Comparison of ENCODE assay signal across 8 cellular contexts in genomic region chr12:103441437-103442186, GRCh38. TPM values are rescaled to one million over a fixed set of nuclear protein-coding genes. Genes with fewer than 3 reads are reported as not detected.
A peak's percentile ranks its signal among the peaks of the same experiment; 100 is the strongest.
DNase-seq lines count a peak whose midpoint lies in the region; ATAC-seq and TF ChIP-seq lines count a peak whose summit lies in the region.
"Had no signal": no experiment of that assay in that cellular context is flagged by ENCODE, and none has a peak within 500 bp of the region (broad histone marks: within the 10 kb centered on the region; RNA-seq: fewer than 3 reads in every experiment).

No MANE protein-coding gene starts in this region.

- H3K4me3 Mint-ChIP-seq in endothelial cell (ENCODE audit: unreplicated experiment), result no peak overlapping the region

- H3K27ac Mint-ChIP-seq in endothelial cell (ENCODE audit: unreplicated experiment), result peak overlapping the region; percentile 88

- H3K27me3 Mint-ChIP-seq in endothelial cell (ENCODE audit: unreplicated experiment), result no peaks in the 10 kb centered on the region

- H3K9me3 Mint-ChIP-seq in endothelial cell (ENCODE audit: unreplicated experiment), result no peaks in the 10 kb centered on the region

- peak; percentile 98 for ATAC-seq in GM18909 (IDR thresholded peaks at IDR 0.05; ENCODE audit: poor library complexity, unreplicated experiment)
- peak; percentile 96 for ATAC-seq in HG02610 (IDR thresholded peaks at IDR 0.05; ENCODE audit: unreplicated experiment)

- peak; percentile 29 for DNase-seq in NCI-H69 (lab: John Stamatoyannopoulos, UW)
- no peak for DNase-seq in endothelial cell (ENCODE audit: low spot score)
- no peak for DNase-seq in HuH-7.5 (ENCODE audit: low spot score)
- no peak for DNase-seq in occipital lobe (lab: John Stamatoyannopoulos, UW)
- no peak for DNase-seq in NCI-H226

- TF ChIP-seq CTCF in endothelial cell (IDR thresholded peaks at IDR 0.05; ENCODE audit: unreplicated experiment), result no peak

- H3K36me3 Mint-ChIP-seq in endothelial cell (ENCODE audit: low read depth, unreplicated experiment), result no peaks in the 10 kb centered on the region

- peaks cover 10% of the 10 kb centered on the region for H3K4me1 Mint-ChIP-seq in endothelial cell (ENCODE audit: unreplicated experiment)

RNA-seq across cellular contexts. Expression of gene C12orf42, which starts 54.2 kb away (rescaled TPM):
- total RNA-seq in endothelial cell (ENCODE audit: unreplicated experiment) (0.77 TPM), occipital lobe (2.3 TPM)
- total RNA-seq: fibroblast of lung had no signal
